ENCODE assay signal across 12 cellular contexts in the genomic region with DNA sequence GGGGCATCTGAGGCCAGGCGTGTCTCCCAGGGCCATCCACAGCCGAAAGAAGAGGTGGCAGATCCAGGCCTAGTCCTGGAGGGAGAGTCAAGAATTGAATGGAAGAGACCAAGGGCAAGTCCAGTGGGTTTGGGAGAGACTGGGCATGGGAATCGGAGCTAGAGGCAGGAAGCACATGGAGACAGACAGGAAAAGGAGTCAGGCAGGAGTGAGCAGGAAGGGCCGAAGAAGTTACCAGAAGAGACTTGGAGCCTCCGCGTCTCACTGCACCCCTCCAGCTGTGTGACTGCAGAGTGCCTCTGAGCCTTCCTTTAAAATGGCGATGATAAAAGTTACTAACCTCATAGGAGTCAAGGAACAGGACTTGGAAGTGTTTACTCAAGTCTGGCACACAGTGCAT.
DNase-seq lines count a peak whose midpoint lies in the region; ATAC-seq, FAIRE-seq and TF ChIP-seq lines count a peak whose summit lies in the region.
"Had no signal": no experiment of that assay in that cellular context is flagged by ENCODE, and none has a peak within 500 bp of the region (broad histone marks: within the 10 kb centered on the region; RNA-seq: fewer than 3 reads in every experiment).

No MANE protein-coding gene starts in this region.

- TF ChIP-seq EP300 in A549 (IDR thresholded peaks at IDR 0.05): no peak

- H3K27me3 Mint-ChIP-seq in CD14-positive monocyte (ENCODE audit: low read depth in 3 of 3): peaks cover 5 to 14% (median 12%) of the 10 kb centered on the region in 3 donors
- H3K27me3 Mint-ChIP-seq: memory B cell had no signal

- ATAC-seq in A549: no peak
- peak; percentile 6 for ATAC-seq in left lung
- no peak for ATAC-seq in gastrocnemius medialis
- no peak for ATAC-seq in GM19395 (IDR thresholded peaks at IDR 0.05; ENCODE audit: unreplicated experiment)
- ATAC-seq: Panc1 had no signal

- TF ChIP-seq RAD21 in A549 (conservative IDR thresholded peaks at IDR 0.05 in 1 of 2, IDR thresholded peaks at IDR 0.05 in 1 of 2): no peak

- no peaks in the 10 kb centered on the region for H3K36me3 Mint-ChIP-seq in CD14-positive monocyte

- H3K27ac ChIP-seq in A549 (peak overlapping the region; percentile 3 to 75; a peak in 4 of 6 replicates), adrenal gland (peak overlapping the region in 4 of 5 donors; percentile 33 to 93 (median 76)), left lung (peak overlapping the region; percentile 78 to 86), gastrocnemius medialis (peak overlapping the region; percentile 74 to 89 (median 88))

- H3K4me3 Mint-ChIP-seq in CD14-positive monocyte: no peak overlapping the region
- H3K4me3 Mint-ChIP-seq: memory B cell had no signal

- no peak overlapping the region for H3K27ac Mint-ChIP-seq in CD14-positive monocyte
- H3K27ac Mint-ChIP-seq: memory B cell had no signal

- H3K9me3 ChIP-seq in A549: no peaks in the 10 kb centered on the region
- H3K9me3 ChIP-seq in adrenal gland (replicated peaks in 1 of 3): no peaks in the 10 kb centered on the region
- no peaks in the 10 kb centered on the region for H3K9me3 ChIP-seq in left lung
- no peaks in the 10 kb centered on the region for H3K9me3 ChIP-seq in gastrocnemius medialis

- in situ Hi-C loops in gastrocnemius medialis (cut with MboI; ENCODE audit: low sequenced_read_pairs in 4 of 4): no loop called here

- H3K27me3 ChIP-seq in adrenal gland (no peaks in the 10 kb centered on the region), left lung (no peaks in the 10 kb centered on the region), gastrocnemius medialis (no peaks in the 10 kb centered on the region)

- peak overlapping the region; percentile 69 for H3K4me2 ChIP-seq in A549

- H3K4me3 ChIP-seq in A549 (no peak overlapping the region), adrenal gland (no peak overlapping the region), left lung (no peak overlapping the region), gastrocnemius medialis (no peak overlapping the region)

- POLR2A ChIA-PET in A549 (lab: Yijun Ruan, JAX): no interaction called here

- TF ChIP-seq CTCF in A549 (IDR thresholded peaks at IDR 0.05): no peak
- no peak for TF ChIP-seq CTCF in adrenal gland (IDR thresholded peaks at IDR 0.05)
- TF ChIP-seq CTCF in left lung (IDR thresholded peaks at IDR 0.05): no peak
- TF ChIP-seq CTCF in gastrocnemius medialis (IDR thresholded peaks at IDR 0.05 in 4 of 5, conservative IDR thresholded peaks at IDR 0.05 in 1 of 5): no peak
- no peak for TF ChIP-seq CTCF in CD14-positive monocyte (IDR thresholded peaks at IDR 0.05)

- H3K4me1 Mint-ChIP-seq in CD14-positive monocyte: no peaks in the 10 kb centered on the region

- H3K4me1 ChIP-seq in A549 (peaks cover 23% of the 10 kb centered on the region), adrenal gland (replicated peaks in 1 of 2) (peaks cover 13 to 28% of the 10 kb centered on the region in 2 donors), left lung (peaks cover 14 to 20% of the 10 kb centered on the region in 2 donors), gastrocnemius medialis (peaks cover 42 to 48% of the 10 kb centered on the region in 2 donors)

- intact Hi-C loops in adrenal gland (cut with DNase I): loop anchor here in 1 of 2 donors (5.0 kb wide), 1 partner anchor 54 kb away; no protein-coding TSS in a partner anchor
- intact Hi-C loops in left lung (cut with DNase I): no loop called here
- intact Hi-C loops in gastrocnemius medialis (cut with DNase I; ENCODE audit: low total_unique reads): loop anchor here (2.0 to 5.0 kb wide), 4 partner anchors 28 to 229 kb away; a partner anchor contains a TSS
- intact Hi-C loops in CD14-positive monocyte (cut with micrococcal nuclease): no loop called here

- TF ChIP-seq POLR2A in A549 (IDR thresholded peaks at IDR 0.05; ENCODE audit: low read length): no peak
- no peak for TF ChIP-seq POLR2A in adrenal gland (IDR thresholded peaks at IDR 0.05)
- TF ChIP-seq POLR2A in gastrocnemius medialis (IDR thresholded peaks at IDR 0.05): no peak

- no peak for FAIRE-seq in A549 (lab: Jason Lieb, UNC)

- CTCF ChIA-PET in A549 (lab: Yijun Ruan, JAX): interaction anchor here (6.5 to 24.1 kb wide), 3 partner anchors 12 to 245 kb away, joined by 55 to 381 read pairs (median 373); no protein-coding TSS in a partner anchor

- H3K9me3 Mint-ChIP-seq in CD14-positive monocyte: peaks cover 0 to 2% (median 0%) of the 10 kb centered on the region in 7 donors
- H3K9me3 Mint-ChIP-seq: memory B cell had no signal

- DNase-seq in A549 (ENCODE audit: low read depth in 1 of 2, low spot score in 1 of 2): no peak
- DNase-seq in adrenal gland: no peak
- no peak for DNase-seq in left lung
- no peak for DNase-seq in gastrocnemius medialis
- no peak for DNase-seq in T-helper 9 cell
- no peak for DNase-seq in CD14-positive monocyte (ENCODE audit: low spot score)
- DNase-seq in UCSD-AML1 (lab: John Stamatoyannopoulos, UW; ENCODE audit: unreplicated experiment): no peak
- DNase-seq: activated T-cell treated with anti-CD3 and anti-CD28 coated beads, Interleukin-2, amount 50 U/mL, for 1 hour; DND-41 had no signal

- H3K36me3 ChIP-seq in adrenal gland (replicated peaks in 1 of 2) (no peaks in the 10 kb centered on the region), left lung (peaks cover 0 to 7% of the 10 kb centered on the region in 2 donors), gastrocnemius medialis (no peaks in the 10 kb centered on the region)

- 95% methylated on average over 7 of the region's 7 CpGs for WGBS in A549 (ENCODE audit: missing lambda C conversion rate)
- WGBS in adrenal gland, 4 donors: 61 to 78% (median 76%) methylated on average over 7 of the region's 7 CpGs

TF ChIP-seq in A549, 52 proteins besides CTCF, POLR2A, EP300 and RAD21:
- TF ChIP-seq ZC3H11A (IDR thresholded peaks at IDR 0.05) (no peak), HOXB5 (CRISPR knock-in tag; IDR thresholded peaks at IDR 0.05) (no peak), PHF8 (IDR thresholded peaks at IDR 0.05; ENCODE audit: borderline replicate concordance, low read depth) (no peak), GATA3 (IDR thresholded peaks at IDR 0.05; ENCODE audit: borderline replicate concordance) (no peak), NR3C1 (IDR thresholded peaks at IDR 0.05) (no peak), SMC3 (IDR thresholded peaks at IDR 0.05) (no peak), RNF2 (IDR thresholded peaks at IDR 0.05; ENCODE audit: borderline replicate concordance, low read depth) (no peak), CHD4 (IDR thresholded peaks at IDR 0.05; ENCODE audit: borderline replicate concordance) (no peak), RCOR1 (IDR thresholded peaks at IDR 0.05; ENCODE audit: low read depth, low read length) (no peak)
